11 cellular contexts compared by ENCODE assay signal in the genomic region with DNA sequence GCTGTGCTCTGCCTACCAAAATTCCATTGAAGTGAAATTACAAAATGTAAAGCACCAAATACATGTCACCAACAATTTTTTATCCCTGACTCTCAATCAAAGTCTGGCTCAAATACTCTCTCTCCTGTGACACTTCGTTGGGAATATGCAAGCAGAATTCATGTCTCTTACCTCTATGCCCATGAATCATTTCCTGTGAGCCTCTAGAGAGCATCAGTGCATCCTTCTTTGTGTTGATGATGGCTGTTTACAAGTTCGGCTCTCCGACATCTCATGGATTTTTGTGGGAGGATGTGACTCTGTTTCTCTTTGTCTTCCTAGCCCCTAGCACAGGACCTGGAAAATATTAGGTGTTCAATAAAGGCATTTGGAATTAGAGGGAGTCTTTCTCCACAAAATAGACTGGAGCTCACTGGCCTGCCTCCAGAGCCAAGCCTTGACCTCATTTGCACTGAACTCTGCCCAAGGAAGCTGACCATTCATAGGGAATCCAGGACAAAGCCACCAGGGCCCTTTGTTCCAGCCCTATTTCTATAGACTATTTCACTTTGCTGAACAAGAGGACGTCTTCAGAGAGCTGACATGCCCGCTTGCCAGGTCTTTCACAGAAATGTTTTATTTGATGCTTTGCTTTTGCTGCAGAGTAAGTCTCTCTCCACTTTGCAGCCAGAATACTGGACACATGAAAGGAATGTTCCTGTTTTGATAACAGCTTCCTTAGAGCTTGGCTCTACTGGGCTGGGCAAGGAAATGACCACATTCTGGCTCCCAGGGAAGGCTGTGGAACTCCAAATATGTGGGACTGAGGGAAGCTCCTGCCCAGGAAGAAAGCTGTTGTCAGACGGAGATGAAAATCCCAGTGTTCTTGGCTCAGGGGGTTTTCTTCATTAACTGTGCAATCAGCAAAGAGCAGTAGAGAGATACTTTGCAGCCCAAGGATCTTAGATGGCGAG.
DNase-seq lines count a peak whose midpoint lies in the region; ATAC-seq, FAIRE-seq and TF ChIP-seq lines count a peak whose summit lies in the region.
"Had no signal": no experiment of that assay in that cellular context is flagged by ENCODE, and none has a peak within 500 bp of the region (broad histone marks: within the 10 kb centered on the region; RNA-seq: fewer than 3 reads in every experiment).

No MANE protein-coding gene starts in this region.

- no peak for ATAC-seq in stimulated activated naive CD8-positive, alpha-beta T cell treated with anti-CD3 and anti-CD28 coated beads, Interleukin-15, Interleukin-2, amounts not matched to agents 100 U/mL and 50 U/mL, for 24 hours
- ATAC-seq in GM21619 (IDR thresholded peaks at IDR 0.05; ENCODE audit: unreplicated experiment) (no peak), GM18517 (IDR thresholded peaks at IDR 0.05; ENCODE audit: unreplicated experiment) (no peak)

- H3K9me3 ChIP-seq in transverse colon, result no peaks in the 10 kb centered on the region
- H3K9me3 ChIP-seq: neutrophil had no signal

- H3K4me3 ChIP-seq in bronchial epithelial cell (ENCODE audit: low read depth, low read length) (no peak overlapping the region), transverse colon (no peak overlapping the region)

- FAIRE-seq in HTR-8/SVneo (lab: Jason Lieb, UNC) (no peak), bronchial epithelial cell (lab: Jason Lieb, UNC) (no peak)
- FAIRE-seq: GM19239, TTC549 had no signal

- no peaks in the 10 kb centered on the region for H3K27me3 ChIP-seq in bronchial epithelial cell (ENCODE audit: control insufficient read depth, insufficient read depth, low read length)
- H3K27me3 ChIP-seq in transverse colon, result no peaks in the 10 kb centered on the region
- H3K27me3 ChIP-seq: neutrophil had no signal

- H3K36me3 ChIP-seq in bronchial epithelial cell (ENCODE audit: control insufficient read depth, insufficient read depth, low read length), result no peaks in the 10 kb centered on the region
- H3K36me3 ChIP-seq in transverse colon, result no peaks in the 10 kb centered on the region
- H3K36me3 ChIP-seq: neutrophil had no signal

- TF ChIP-seq CTCF in bronchial epithelial cell (IDR thresholded peaks at IDR 0.05; ENCODE audit: insufficient read depth, low read length, severe bottlenecking) (no peak), transverse colon (IDR thresholded peaks at IDR 0.05) (no peak)

- intact Hi-C loops in transverse colon (cut with DNase I; ENCODE audit: low total_unique reads), result no loop called here

- 61 to 71% methylated on average over 6 to 7 of the region's 7 CpGs for WGBS in transverse colon (ENCODE audit: low coverage in 1 of 2), 2 donors

- DNase-seq in HTR-8/SVneo (ENCODE audit: insufficient read length, low spot score) (peak; percentile 66), bronchial epithelial cell (ENCODE audit: low read depth) (peak; percentile 56), islet precursor cell (peak; percentile 94), transverse colon (no peak)
- no peak for DNase-seq in stimulated activated naive CD8-positive, alpha-beta T cell treated with anti-CD3 and anti-CD28 coated beads, Interleukin-15, Interleukin-2, amounts not matched to agents 100 U/mL and 50 U/mL, for 24 hours
- DNase-seq: NCI-H774 had no signal

- in situ Hi-C loops in transverse colon (cut with MboI; ENCODE audit: low pct_ligation_motif_present in 1 of 4, low pct_unique_long_range_greater_than_20kb in 1 of 4, low sequenced_read_pairs in 3 of 4), result no loop called here

- TF ChIP-seq POLR2A in transverse colon (IDR thresholded peaks at IDR 0.05), result no peak

- TF ChIP-seq EP300 in transverse colon (IDR thresholded peaks at IDR 0.05; ENCODE audit: low read depth), result no peak

- peak overlapping the region; percentile 1 to 56 (median 48) for H3K27ac ChIP-seq in transverse colon
- H3K27ac ChIP-seq: neutrophil had no signal

- H3K4me1 ChIP-seq in transverse colon, result peaks cover 0 to 7% (median 0%) of the 10 kb centered on the region in 4 donors

Comparison
In these comparisons a context has a peak if more than half of its experiments do, and no peak if none do; other contexts are left out.
1. DNase-seq: peak in HTR-8/SVneo (single experiment), bronchial epithelial cell (single experiment) and islet precursor cell (single experiment); none in transverse colon (single experiment) and stimulated activated naive CD8-positive, alpha-beta T cell treated with anti-CD3 and anti-CD28 coated beads, Interleukin-15, Interleukin-2, amounts not matched to agents 100 U/mL and 50 U/mL, for 24 hours (single experiment).